Comparison of ENCODE assay signal across 19 cellular contexts in genomic region chr19:10660346-10660745, GRCh38. TPM values are rescaled to one million over a fixed set of nuclear protein-coding genes. Genes with fewer than 3 reads are reported as not detected.
DNase-seq lines count a peak whose midpoint lies in the region; ATAC-seq, FAIRE-seq and TF ChIP-seq lines count a peak whose summit lies in the region.
"Had no signal": no experiment of that assay in that cellular context is flagged by ENCODE, and none has a peak within 500 bp of the region (broad histone marks: within the 10 kb centered on the region; RNA-seq: fewer than 3 reads in every experiment).

No MANE protein-coding gene starts in this region.

- peaks cover 52% of the 10 kb centered on the region for H3K36me3 ChIP-seq in OCI-LY1 (ENCODE audit: insufficient read depth, low read length)
- H3K36me3 ChIP-seq in SJCRH30: peaks cover 64% of the 10 kb centered on the region

- H3K4me3 Mint-ChIP-seq in activated CD8-positive, alpha-beta memory T cell treated with anti-CD3 and anti-CD28 coated beads, Interleukin-2, amount 10 ng/mL, durations not matched to agents 7 days and 5 days: no peak overlapping the region
- H3K4me3 Mint-ChIP-seq in chondrocyte (ENCODE audit: unreplicated experiment): no peak overlapping the region

- CTCF ChIA-PET in activated CD8-positive, alpha-beta memory T cell treated with anti-CD3 and anti-CD28 coated beads, Interleukin-2, amount 10 ng/mL, durations not matched to agents 7 days and 5 days (lab: Charles Lee): interaction anchor here (1.5 kb wide), 1 partner anchor 88 kb away, joined by 3 read pairs; no protein-coding TSS in a partner anchor

- H3K9me2 ChIP-seq in OCI-LY1 (ENCODE audit: low read depth, low read length): no peaks in the 10 kb centered on the region

- H3K27ac ChIP-seq in OCI-LY1 (ENCODE audit: low read depth, low read length, poor library complexity, severe bottlenecking): peak overlapping the region; percentile 87
- H3K27ac ChIP-seq in SJCRH30: no peak overlapping the region
- H3K27ac ChIP-seq: A549, Peyer's patch, spleen had no signal

- peaks cover 99% of the 10 kb centered on the region for H3K79me2 ChIP-seq in OCI-LY1 (ENCODE audit: insufficient read depth, low read length)

- H3K9me3 ChIP-seq in OCI-LY1 (ENCODE audit: low read length): no peaks in the 10 kb centered on the region
- H3K9me3 ChIP-seq in SJCRH30 (replicated peaks): no peaks in the 10 kb centered on the region
- H3K9me3 ChIP-seq: A549, adrenal gland, esophagus squamous epithelium, mucosa of descending colon, Peyer's patch, spleen had no signal

- no peaks in the 10 kb centered on the region for H3F3A ChIP-seq in OCI-LY1 (ENCODE audit: insufficient read depth, low read length)

- H3K9ac ChIP-seq in OCI-LY1 (ENCODE audit: low read length): peak overlapping the region; percentile 4; the same call in 1 of the 2 replicates

- no peak for ATAC-seq in activated CD8-positive, alpha-beta memory T cell treated with anti-CD3 and anti-CD28 coated beads, Interleukin-2, amount 10 ng/mL, durations not matched to agents 7 days and 5 days
- ATAC-seq: A549, mucosa of descending colon had no signal

- peaks cover 56% of the 10 kb centered on the region for H3K4me1 Mint-ChIP-seq in activated CD8-positive, alpha-beta memory T cell treated with anti-CD3 and anti-CD28 coated beads, Interleukin-2, amount 10 ng/mL, durations not matched to agents 7 days and 5 days
- H3K4me1 Mint-ChIP-seq in chondrocyte (ENCODE audit: low read depth): peaks cover 46% of the 10 kb centered on the region

- no peak for FAIRE-seq in frontal cortex (lab: Jason Lieb, UNC)
- FAIRE-seq: A549, colon, GM19239, kidney had no signal

- H3K36me3 Mint-ChIP-seq in activated CD8-positive, alpha-beta memory T cell treated with anti-CD3 and anti-CD28 coated beads, Interleukin-2, amount 10 ng/mL, durations not matched to agents 7 days and 5 days: peaks cover 36% of the 10 kb centered on the region
- peaks cover 3% of the 10 kb centered on the region for H3K36me3 Mint-ChIP-seq in chondrocyte (ENCODE audit: low read depth)

- DNase-seq in activated CD8-positive, alpha-beta memory T cell treated with anti-CD3 and anti-CD28 coated beads, Interleukin-2, amount 10 ng/mL, durations not matched to agents 7 days and 5 days: no peak
- no peak for DNase-seq in activated CD8-positive, alpha-beta memory T cell treated with anti-CD3 and anti-CD28 coated beads, Interleukin-2, amount 50 U/mL, for 48 hours
- DNase-seq in chondrocyte (ENCODE audit: low spot score) (no peak), renal cortical epithelial cell (ENCODE audit: low read depth) (peak; percentile 30), HCEC 1CT (no peak), SJCRH30 (no peak), frontal cortex (ENCODE audit: low spot score in 2 of 2) (no peak)
- DNase-seq: adrenal gland, esophagus squamous epithelium, kidney, mucosa of descending colon, NCI-H1930, NCI-H526 treated with DMSO at 0.1 percent for 48 hours, Peyer's patch, spleen had no signal

- H3K4me3 ChIP-seq in OCI-LY1 (ENCODE audit: low read depth, low read length, poor library complexity, severe bottlenecking) (peak overlapping the region; percentile 50), SJCRH30 (no peak overlapping the region)
- H3K4me3 ChIP-seq: A549, adrenal gland, esophagus squamous epithelium, mucosa of descending colon, Peyer's patch, spleen had no signal

- no peaks in the 10 kb centered on the region for H3K27me3 Mint-ChIP-seq in activated CD8-positive, alpha-beta memory T cell treated with anti-CD3 and anti-CD28 coated beads, Interleukin-2, amount 10 ng/mL, durations not matched to agents 7 days and 5 days
- H3K27me3 Mint-ChIP-seq in chondrocyte (ENCODE audit: low read depth): no peaks in the 10 kb centered on the region

- no peaks in the 10 kb centered on the region; the same call in 1 of the 2 replicates for H4K20me1 ChIP-seq in OCI-LY1 (ENCODE audit: insufficient read depth, low read length)

- H3K27me3 ChIP-seq in OCI-LY1 (ENCODE audit: insufficient read depth, low read length): no peaks in the 10 kb centered on the region
- H3K27me3 ChIP-seq in SJCRH30: no peaks in the 10 kb centered on the region
- H3K27me3 ChIP-seq: adrenal gland, esophagus squamous epithelium, Peyer's patch, spleen had no signal

- TF ChIP-seq CTCF in OCI-LY1 (IDR thresholded peaks at IDR 0.05; ENCODE audit: low read length) (no peak), chondrocyte (IDR thresholded peaks at IDR 0.05) (no peak)

- H2AFZ ChIP-seq in OCI-LY1 (ENCODE audit: low read length): no peak overlapping the region

- H3K4me1 ChIP-seq in OCI-LY1 (ENCODE audit: insufficient read depth, low read length, severe bottlenecking): peaks cover 85% of the 10 kb centered on the region
- H3K4me1 ChIP-seq in SJCRH30: peaks cover 9% of the 10 kb centered on the region

- H3K9me3 Mint-ChIP-seq in activated CD8-positive, alpha-beta memory T cell treated with anti-CD3 and anti-CD28 coated beads, Interleukin-2, amount 10 ng/mL, durations not matched to agents 7 days and 5 days (ENCODE audit: low read depth): no peaks in the 10 kb centered on the region
- H3K9me3 Mint-ChIP-seq in chondrocyte (ENCODE audit: low read depth): no peaks in the 10 kb centered on the region

- H3K27ac Mint-ChIP-seq in activated CD8-positive, alpha-beta memory T cell treated with anti-CD3 and anti-CD28 coated beads, Interleukin-2, amount 10 ng/mL, durations not matched to agents 7 days and 5 days: peak overlapping the region; percentile 69
- H3K27ac Mint-ChIP-seq in chondrocyte (ENCODE audit: unreplicated experiment): peak overlapping the region; percentile 64

- H3K4me2 ChIP-seq in OCI-LY1 (ENCODE audit: low read length): peak overlapping the region; percentile 74
- H3K4me2 ChIP-seq: A549 had no signal

RNA-seq across cellular contexts. Expression of gene ILF3, which starts 6.2 kb away (rescaled TPM):
- total RNA-seq in activated CD8-positive, alpha-beta memory T cell treated with anti-CD3 and anti-CD28 coated beads, Interleukin-2, amount 10 ng/mL, durations not matched to agents 7 days and 5 days: 100 to 1,000 TPM; 418 to 431 TPM
- 156 to 234 TPM (median 171 TPM) in 3 replicates for total RNA-seq in chondrocyte
- total RNA-seq in renal cortical epithelial cell: 79.4 and 134 TPM in 2 replicates
- 277 and 302 TPM in 2 replicates for total RNA-seq in SJCRH30 (2014; rRNA removed; shearing (Covaris generic))
- 132 TPM for total RNA-seq in frontal cortex

RNA-seq across cellular contexts. Expression of gene SLC44A2, which starts 35.0 kb away (rescaled TPM):
- 10 to 100 TPM; 83.4 to 86.8 TPM for total RNA-seq in activated CD8-positive, alpha-beta memory T cell treated with anti-CD3 and anti-CD28 coated beads, Interleukin-2, amount 10 ng/mL, durations not matched to agents 7 days and 5 days
- total RNA-seq in chondrocyte (132 to 223 TPM (median 220 TPM) in 3 replicates), renal cortical epithelial cell (46.0 and 48.5 TPM in 2 replicates), frontal cortex (18.8 TPM)
- total RNA-seq in SJCRH30 (2014; rRNA removed; shearing (Covaris generic)): 70.3 and 73.5 TPM in 2 replicates

RNA-seq across cellular contexts. Expression of gene QTRT1, which starts 40.9 kb away (rescaled TPM):
- total RNA-seq in activated CD8-positive, alpha-beta memory T cell treated with anti-CD3 and anti-CD28 coated beads, Interleukin-2, amount 10 ng/mL, durations not matched to agents 7 days and 5 days: 10 to 100 TPM; 40.1 to 48.8 TPM
- total RNA-seq in chondrocyte (28.2 to 50.2 TPM (median 33.7 TPM) in 3 replicates), renal cortical epithelial cell (16.0 and 24.4 TPM in 2 replicates), frontal cortex (31.8 TPM)
- total RNA-seq in SJCRH30 (2014; rRNA removed; shearing (Covaris generic)): 13.2 and 14.6 TPM in 2 replicates

RNA-seq across cellular contexts. Expression of gene DNM2, which starts 57.5 kb away (rescaled TPM):
- total RNA-seq in activated CD8-positive, alpha-beta memory T cell treated with anti-CD3 and anti-CD28 coated beads, Interleukin-2, amount 10 ng/mL, durations not matched to agents 7 days and 5 days: 100 to 1,000 TPM; 267 to 315 TPM
- total RNA-seq in chondrocyte: 106 to 125 TPM (median 116 TPM) in 3 replicates
- total RNA-seq in renal cortical epithelial cell: 116 and 347 TPM in 2 replicates
- total RNA-seq in SJCRH30 (2014; rRNA removed; shearing (Covaris generic)): 56.7 and 59.5 TPM in 2 replicates
- total RNA-seq in frontal cortex: 38.3 TPM
